In genomic region chr4:1494416-1495315, GRCh38 we compare ENCODE assay signal across 9 cellular contexts.
"Had no signal": no experiment of that assay in that cellular context is flagged by ENCODE, and none has a peak within 500 bp of the region (broad histone marks: within the 10 kb centered on the region; RNA-seq: fewer than 3 reads in every experiment).

No MANE protein-coding gene starts in this region.

- ATAC-seq: gastroesophageal sphincter; stimulated activated memory B cell treated with anti-CD40 and anti-IgM and Interleukin-4, amounts not matched to agents 10 μg/mL and 1 μg/mL and 100 μg/mL, for 72 hours had no signal

- DNase-seq: activated naive CD4-positive, alpha-beta T cell treated with anti-CD3 and anti-CD28 coated beads for 36 hours had no signal

- H3K36me3 ChIP-seq: gastroesophageal sphincter, ovary, tibial artery, vagina had no signal

- FAIRE-seq: colon, keratinocyte had no signal

- H3K4me3 ChIP-seq: gastroesophageal sphincter, hepatocyte, ovary, tibial artery, vagina had no signal

- H3K27ac ChIP-seq: gastroesophageal sphincter, hepatocyte, ovary, tibial artery, vagina had no signal

- H3K9me3 ChIP-seq: gastroesophageal sphincter, ovary, tibial artery, vagina had no signal

- H3K27me3 ChIP-seq: ovary, vagina had no signal

- H3K4me1 ChIP-seq: gastroesophageal sphincter, tibial artery, vagina had no signal
